ENCODE assay signal across 34 cellular contexts in the genomic region with DNA sequence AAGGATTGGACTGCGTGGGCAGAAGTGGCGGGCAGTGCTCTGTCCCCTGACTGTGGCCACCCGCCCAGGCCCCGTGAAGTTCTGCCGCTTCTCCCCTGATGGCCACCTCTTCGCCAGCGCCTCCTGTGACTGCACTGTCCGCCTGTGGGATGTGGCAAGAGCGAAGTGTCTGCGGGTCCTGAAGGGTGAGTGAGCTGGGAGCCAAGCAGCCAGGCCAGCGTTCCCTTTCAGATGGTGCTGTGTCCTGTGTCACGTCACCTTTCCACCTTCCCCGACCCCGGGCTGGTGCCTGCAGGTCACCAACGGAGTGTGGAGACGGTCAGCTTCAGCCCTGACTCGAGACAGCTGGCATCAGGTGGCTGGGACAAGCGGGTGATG. TPM values are rescaled to one million over a fixed set of nuclear protein-coding genes. Genes with fewer than 3 reads are reported as not detected.
DNase-seq lines count a peak whose midpoint lies in the region; ATAC-seq and TF ChIP-seq lines count a peak whose summit lies in the region.
"Had no signal": no experiment of that assay in that cellular context is flagged by ENCODE, and none has a peak within 500 bp of the region (broad histone marks: within the 10 kb centered on the region; RNA-seq: fewer than 3 reads in every experiment).

No MANE protein-coding gene starts in this region.

- H3K4me3 Mint-ChIP-seq in activated naive CD4-positive, alpha-beta T cell treated with anti-CD3 and anti-CD28 coated beads, Interleukin-2, amount 50 U/mL, for 24 hours, result no peak overlapping the region
- H3K4me3 Mint-ChIP-seq in activated naive CD4-positive, alpha-beta T cell treated with anti-CD3 and anti-CD28 coated beads, Interleukin-2, amount 10 ng/mL, durations not matched to agents 7 days and 5 days, result no peak overlapping the region
- H3K4me3 Mint-ChIP-seq in chondrocyte (ENCODE audit: unreplicated experiment), result no peak overlapping the region
- H3K4me3 Mint-ChIP-seq: activated CD4-positive, alpha-beta memory T cell treated with anti-CD3 and anti-CD28 coated beads, Interleukin-2, amount 10 ng/mL, durations not matched to agents 7 days and 5 days; CD8-positive, alpha-beta T cell had no signal

- peaks cover 44% of the 10 kb centered on the region for H3K4me1 Mint-ChIP-seq in activated naive CD4-positive, alpha-beta T cell treated with anti-CD3 and anti-CD28 coated beads, Interleukin-2, amount 50 U/mL, for 24 hours
- H3K4me1 Mint-ChIP-seq in activated naive CD4-positive, alpha-beta T cell treated with anti-CD3 and anti-CD28 coated beads, Interleukin-2, amount 10 ng/mL, durations not matched to agents 7 days and 5 days, result peaks cover 25% of the 10 kb centered on the region
- peaks cover 48% of the 10 kb centered on the region for H3K4me1 Mint-ChIP-seq in chondrocyte (ENCODE audit: low read depth)

- intact Hi-C loops in spleen (cut with DNase I; ENCODE audit: low total_unique reads), result loop anchor here (10.0 kb wide), 1 partner anchor 289 kb away; the partner anchor contains the start of gene SCAI
- intact Hi-C loops in head of caudate nucleus (cut with DNase I), result no loop called here

- peak overlapping the region; percentile 39 for H3K27ac Mint-ChIP-seq in activated naive CD4-positive, alpha-beta T cell treated with anti-CD3 and anti-CD28 coated beads, Interleukin-2, amount 50 U/mL, for 24 hours
- no peak overlapping the region for H3K27ac Mint-ChIP-seq in activated naive CD4-positive, alpha-beta T cell treated with anti-CD3 and anti-CD28 coated beads, Interleukin-2, amount 10 ng/mL, durations not matched to agents 7 days and 5 days
- peak overlapping the region; percentile 49 for H3K27ac Mint-ChIP-seq in chondrocyte (ENCODE audit: unreplicated experiment)
- H3K27ac Mint-ChIP-seq: activated CD4-positive, alpha-beta memory T cell treated with anti-CD3 and anti-CD28 coated beads, Interleukin-2, amount 10 ng/mL, durations not matched to agents 7 days and 5 days had no signal

- H3K27ac ChIP-seq in HEK293 (ENCODE audit: extremely low read depth, low read depth, low read length), result no peak overlapping the region
- H3K27ac ChIP-seq in spleen, result no peak overlapping the region
- H3K27ac ChIP-seq: colonic mucosa, GM23248, KMS-11, neutrophil, tibial artery had no signal

- TF ChIP-seq POLR2A in spleen (IDR thresholded peaks at IDR 0.05), result no peak

- 83 to 93% (median 87%) methylated on average over 14 to 18 of the region's 18 CpGs for WGBS in spleen, 5 donors

- H3K36me3 Mint-ChIP-seq in activated naive CD4-positive, alpha-beta T cell treated with anti-CD3 and anti-CD28 coated beads, Interleukin-2, amount 50 U/mL, for 24 hours, result peaks cover 14% of the 10 kb centered on the region
- H3K36me3 Mint-ChIP-seq in activated naive CD4-positive, alpha-beta T cell treated with anti-CD3 and anti-CD28 coated beads, Interleukin-2, amount 10 ng/mL, durations not matched to agents 7 days and 5 days, result peaks cover 29% of the 10 kb centered on the region
- H3K36me3 Mint-ChIP-seq in chondrocyte (ENCODE audit: low read depth), result peaks cover 15% of the 10 kb centered on the region

- no peaks in the 10 kb centered on the region for H3K4me1 ChIP-seq in HEK293 (ENCODE audit: control insufficient read depth, insufficient read depth, low read length)
- H3K4me1 ChIP-seq in spleen, result peaks cover 27 to 55% (median 40%) of the 10 kb centered on the region in 6 donors

- no peaks in the 10 kb centered on the region for H3K9me3 ChIP-seq in HEK293 (ENCODE audit: control insufficient read depth, insufficient read depth, low read depth, low read length)
- H3K9me3 ChIP-seq in spleen, result no peaks in the 10 kb centered on the region
- H3K9me3 ChIP-seq: colonic mucosa, MG63, neutrophil, tibial artery had no signal

- TF ChIP-seq CTCF in HEK293 (tag by site-specific recombination; IDR thresholded peaks at IDR 0.05) (no peak), chondrocyte (IDR thresholded peaks at IDR 0.05) (no peak), spleen (IDR thresholded peaks at IDR 0.05 in 8 of 11, conservative IDR thresholded peaks at IDR 0.05 in 3 of 11) (no peak)

- H3K4me3 ChIP-seq in HEK293 (ENCODE audit: low read depth, low read length) (no peak overlapping the region), spleen (no peak overlapping the region)
- H3K4me3 ChIP-seq: colonic mucosa, GM12878, GM23248, MG63, PC-9, tibial artery had no signal

- H3K27me3 Mint-ChIP-seq in activated naive CD4-positive, alpha-beta T cell treated with anti-CD3 and anti-CD28 coated beads, Interleukin-2, amount 50 U/mL, for 24 hours, result peaks cover 4% of the 10 kb centered on the region
- peaks cover 38% of the 10 kb centered on the region for H3K27me3 Mint-ChIP-seq in activated naive CD4-positive, alpha-beta T cell treated with anti-CD3 and anti-CD28 coated beads, Interleukin-2, amount 10 ng/mL, durations not matched to agents 7 days and 5 days
- H3K27me3 Mint-ChIP-seq in chondrocyte (ENCODE audit: low read depth), result no peaks in the 10 kb centered on the region
- H3K27me3 Mint-ChIP-seq: activated naive CD8-positive, alpha-beta T cell had no signal

- CTCF ChIA-PET in activated naive CD4-positive, alpha-beta T cell treated with anti-CD3 and anti-CD28 coated beads, Interleukin-2, amount 10 ng/mL, durations not matched to agents 7 days and 5 days (lab: Charles Lee), result interaction anchor here (0.8 to 14.6 kb wide), 4 partner anchors 15 to 91 kb away, joined by 3 to 332 read pairs (median 16); partner anchors contain the start of genes NR6A1 and OLFML2A
- CTCF ChIA-PET in HEK293 (lab: Yijun Ruan, JAX), result interaction anchor here (0.7 to 31.1 kb wide), 13 partner anchors 13 to 388 kb away, joined by 3 to 1257 read pairs (median 5); partner anchors contain the start of genes NR6A1 and OLFML2A

- no peak for ATAC-seq in GM18870 (IDR thresholded peaks at IDR 0.05; ENCODE audit: unreplicated experiment)
- ATAC-seq: CD8-positive, alpha-beta T cell; left ventricle myocardium superior; right cardiac atrium; Right ventricle myocardium inferior had no signal

- no peaks in the 10 kb centered on the region for H3K27me3 ChIP-seq in spleen (replicated peaks in 1 of 7)
- H3K27me3 ChIP-seq: colonic mucosa, MG63, tibial artery had no signal

- H3K36me3 ChIP-seq in HEK293 (ENCODE audit: control insufficient read depth in 2 of 2, insufficient read depth in 1 of 2, low read length in 2 of 2) (peaks cover under 1 to 42% of the 10 kb centered on the region in 2 experiments; a peak in 2 of 3 replicates), spleen (peaks cover 3 to 46% (median 46%) of the 10 kb centered on the region in 6 donors)

- POLR2A ChIA-PET in HEK293 (lab: Yijun Ruan, JAX), result interaction anchor here (0.6 to 10.0 kb wide), 12 partner anchors 13 to 386 kb away, joined by 3 to 201 read pairs (median 6); partner anchors contain the start of genes HSPA5, NR6A1 and OLFML2A

- H3K9me3 Mint-ChIP-seq in activated naive CD4-positive, alpha-beta T cell treated with anti-CD3 and anti-CD28 coated beads, Interleukin-2, amount 50 U/mL, for 24 hours, result no peaks in the 10 kb centered on the region
- H3K9me3 Mint-ChIP-seq in activated naive CD4-positive, alpha-beta T cell treated with anti-CD3 and anti-CD28 coated beads, Interleukin-2, amount 10 ng/mL, durations not matched to agents 7 days and 5 days, result no peaks in the 10 kb centered on the region
- no peaks in the 10 kb centered on the region for H3K9me3 Mint-ChIP-seq in chondrocyte (ENCODE audit: low read depth)
- H3K9me3 Mint-ChIP-seq: activated CD4-positive, alpha-beta memory T cell treated with anti-CD3 and anti-CD28 coated beads, Interleukin-2, amount 10 ng/mL, durations not matched to agents 7 days and 5 days; CD8-positive, alpha-beta T cell had no signal

- DNase-seq in activated naive CD4-positive, alpha-beta T cell treated with anti-CD3 and anti-CD28 coated beads, Interleukin-2, amount 10 ng/mL, durations not matched to agents 7 days and 5 days, result no peak
- DNase-seq in chondrocyte (ENCODE audit: low spot score), result no peak
- DNase-seq in spleen, result peak; percentile 72
- DNase-seq in ureter (ENCODE audit: low spot score), result no peak
- no peak for DNase-seq in head of caudate nucleus
- DNase-seq: activated CD4-positive, alpha-beta memory T cell treated with anti-CD3 and anti-CD28 coated beads, Interleukin-2, amount 10 ng/mL, durations not matched to agents 7 days and 5 days; activated CD8-positive, alpha-beta memory T cell treated with anti-CD3 and anti-CD28 coated beads, Interleukin-2, amount 50 U/mL, for 4 hours; CD8-positive, alpha-beta T cell; colonic mucosa; DMS153; effector CD8-positive, alpha-beta T cell; kidney; left ventricle myocardium superior; NCI-H1417 treated with DMSO at 0.1 percent for 48 hours; tibial artery had no signal

TF ChIP-seq in HEK293, 187 proteins besides CTCF, POLR2A, EP300 and RAD21 (continues in another document):
- TF ChIP-seq SCRT2 (tag by site-specific recombination; IDR thresholded peaks at IDR 0.05), result 0 out of 2 replicates have a peak, but pooled peaks have one; percentile 18
- no peak for TF ChIP-seq HOXC10 (CRISPR knock-in tag; IDR thresholded peaks at IDR 0.05)

RNA-seq across cellular contexts. Expression of gene WDR38, which starts 2.3 kb away (rescaled TPM):
- not detected in 3 replicates for total RNA-seq in chondrocyte
- total RNA-seq in spleen, result not detected
- not detected for polyA plus RNA-seq in spleen
- not detected for total RNA-seq in ureter
- total RNA-seq: A673; activated CD4-positive, alpha-beta memory T cell treated with anti-CD3 and anti-CD28 coated beads, Interleukin-2, amount 10 ng/mL, durations not matched to agents 7 days and 5 days; aorta; bronchial epithelial cell; CD8-positive, alpha-beta T cell; colonic mucosa; epithelial cell of proximal tubule; glomerular endothelial cell; GM12878; GM23248; HT1080; left ventricle myocardium superior; PC-9; right cardiac atrium; Right ventricle myocardium inferior; T-helper 2 cell treated with Interferon-gamma antibody and Interleukin-4, amounts not matched to agents 100 ng/mL and 5 ng/mL, for 36 hours had no signal
- polyA plus RNA-seq: GM12878, GM23248 had no signal

RNA-seq across cellular contexts. Expression of gene RPL35, which starts 6.2 kb away (rescaled TPM):
- 706 to 837 TPM (median 731 TPM) in 3 replicates for total RNA-seq in chondrocyte
- 1,000 to 10,000 TPM in 4 of 7 donors, 100 to 1,000 TPM in 3; 873 to 1,139 (median 1,001) TPM for total RNA-seq in spleen
- 1,000 to 10,000 TPM; 7,414 to 8,208 (median 8,201) TPM for polyA plus RNA-seq in spleen
- 1,601 TPM for total RNA-seq in ureter

RNA-seq across cellular contexts. Expression of gene ARPC5L, which starts 6.4 kb away (rescaled TPM):
- total RNA-seq in chondrocyte, result 30.1 to 36.0 TPM (median 35.1 TPM) in 3 replicates
- total RNA-seq in spleen, result 10 to 100 TPM; 33.6 to 50.4 (median 47.3) TPM
- 10 to 100 TPM; 48.1 to 75.3 (median 48.9) TPM for polyA plus RNA-seq in spleen
- 36.5 TPM for total RNA-seq in ureter
